ENCODE assay signal across 8 cellular contexts in the genomic region with DNA sequence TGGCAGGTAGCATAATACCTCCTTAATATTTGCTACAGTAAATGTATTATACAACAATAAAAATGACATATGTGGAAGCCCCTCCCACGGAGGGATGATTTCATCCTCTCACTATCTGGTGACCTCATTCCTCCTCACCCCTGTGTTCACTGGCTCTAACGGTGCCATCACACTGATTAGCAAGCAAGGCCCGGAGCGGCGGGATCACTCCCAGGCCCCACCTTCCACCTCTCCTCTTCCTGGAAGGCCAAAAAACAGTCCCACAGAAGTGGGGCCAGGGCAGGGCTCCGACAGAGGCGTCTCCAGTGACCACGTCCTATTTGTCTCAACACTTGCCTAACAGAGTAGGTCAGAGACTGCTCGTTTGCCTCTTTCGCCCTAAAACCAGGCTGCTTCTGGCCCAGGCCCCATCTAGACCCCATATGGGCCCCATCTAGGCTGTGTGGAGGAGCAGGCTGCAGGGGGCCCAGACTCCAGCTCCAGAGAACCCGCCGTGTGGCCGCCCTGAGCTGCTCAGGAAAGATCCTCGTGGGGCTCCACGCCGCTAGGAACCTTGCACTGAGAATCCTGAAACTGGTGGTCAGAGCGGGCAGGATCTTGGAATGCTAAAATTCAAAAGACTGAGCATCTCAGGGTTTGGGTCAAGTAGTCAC. TPM values are rescaled to one million over a fixed set of nuclear protein-coding genes. Genes with fewer than 3 reads are reported as not detected.
A peak's percentile ranks its signal among the peaks of the same experiment; 100 is the strongest.
DNase-seq lines count a peak whose midpoint lies in the region; ATAC-seq and TF ChIP-seq lines count a peak whose summit lies in the region.

No MANE protein-coding gene starts in this region.

- intact Hi-C loops in posterior vena cava (cut with DNase I) = no loop called here

- DNase-seq in DMS 273 (lab: John Stamatoyannopoulos, UW; ENCODE audit: unreplicated experiment) (peak; percentile 44), DMS 273 treated with DMSO at 0.1 percent for 48 hours (lab: John Stamatoyannopoulos, UW) (no peak), epithelial cell of esophagus (ENCODE audit: low read depth) (peak; percentile 93), posterior vena cava (ENCODE audit: low spot score) (peak; percentile 87), SKM-1 (lab: John Stamatoyannopoulos, UW; ENCODE audit: unreplicated experiment) (no peak), NCI-H345 (lab: John Stamatoyannopoulos, UW) (no peak)
- peak; percentile 47 for DNase-seq in activated CD4-positive, alpha-beta T cell treated with anti-CD3 and anti-CD28 coated beads, Interleukin-2, amount 50 U/mL, for 1 hour

- no peak for TF ChIP-seq CTCF in epithelial cell of esophagus (IDR thresholded peaks at IDR 0.05; ENCODE audit: insufficient read depth, low read depth, low read length, missing control alignments)

- ATAC-seq in HG02870 (IDR thresholded peaks at IDR 0.05; ENCODE audit: unreplicated experiment) = no peak

- no peak overlapping the region for H3K4me3 ChIP-seq in epithelial cell of esophagus (ENCODE audit: low read length)

RNA-seq across cellular contexts. Expression of a gene that starts 3.7 kb away (rescaled TPM):
- total RNA-seq in posterior vena cava = 10 to 100 TPM in 1 of 2 donors, 1 to 10 TPM in 1; 5.1 to 14.4 TPM

RNA-seq across cellular contexts. Expression of a gene that starts 32.1 kb away (rescaled TPM):
- total RNA-seq in posterior vena cava = 10 to 100 TPM; 12.7 to 72.5 TPM

Comparison
In these comparisons a context has a peak if more than half of its experiments do, and no peak if none do; other contexts are left out.
1. DNase-seq: peak in DMS 273 (single experiment), activated CD4-positive, alpha-beta T cell treated with anti-CD3 and anti-CD28 coated beads, Interleukin-2, amount 50 U/mL, for 1 hour (single experiment), epithelial cell of esophagus (single experiment) and posterior vena cava (single experiment); none in DMS 273 treated with DMSO at 0.1 percent for 48 hours (single experiment), SKM-1 (single experiment) and NCI-H345 (single experiment).